26 cellular contexts compared by ENCODE assay signal in the genomic region with DNA sequence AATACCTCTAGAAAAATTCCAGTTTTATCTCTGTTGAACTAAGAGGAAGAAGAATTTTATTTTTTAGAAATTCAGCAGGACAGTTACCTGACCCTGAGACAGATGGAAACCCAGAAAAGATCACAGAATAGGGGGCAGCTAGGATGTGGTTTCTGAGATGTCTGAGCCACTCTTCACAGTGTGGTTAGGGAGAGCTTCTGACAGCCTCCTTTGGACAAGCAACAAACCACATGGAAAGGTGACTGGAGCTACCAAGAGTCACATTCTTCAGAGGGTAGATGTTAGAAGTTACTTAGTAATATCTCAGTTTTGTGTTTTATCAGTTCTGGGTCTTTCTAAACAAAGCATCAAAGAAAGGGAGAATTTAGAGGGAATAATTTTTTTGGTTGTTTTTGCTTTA.
DNase-seq lines count a peak whose midpoint lies in the region; ATAC-seq and FAIRE-seq lines count a peak whose summit lies in the region.
"Had no signal": no experiment of that assay in that cellular context is flagged by ENCODE, and none has a peak within 500 bp of the region (broad histone marks: within the 10 kb centered on the region; RNA-seq: fewer than 3 reads in every experiment).

No MANE protein-coding gene starts in this region.

- no peaks in the 10 kb centered on the region for H3K36me3 ChIP-seq in HAP-1 (replicated peaks)
- H3K36me3 ChIP-seq: lower lobe of right lung, neural progenitor cell, vagina had no signal

- H3K27ac Mint-ChIP-seq in stimulated activated memory B cell treated with anti-CD40 and anti-IgM and Interleukin-4, amounts not matched to agents 10 μg/mL and 1 μg/mL and 100 μg/mL, for 72 hours = no peak overlapping the region
- H3K27ac Mint-ChIP-seq: activated T-cell treated with anti-CD3 and anti-CD28 coated beads, Interleukin-2, amount 50 U/mL, for 24 hours; CD8-positive, alpha-beta memory T cell; neural progenitor cell had no signal

- DNase-seq in AG08396 (ENCODE audit: low spot score) (peak; percentile 7), ELR (ENCODE audit: low read depth) (peak; percentile 57), RCC 7860 (ENCODE audit: low spot score) (peak; percentile 66), iris pigment epithelial cell (ENCODE audit: low read depth) (peak; percentile 44), HAP-1 (ENCODE audit: low spot score in 2 of 2) (no peak), SKM-1 treated with dmso at 0.1 percent for 144 hours (lab: John Stamatoyannopoulos, UW; ENCODE audit: unreplicated experiment) (no peak)
- DNase-seq: activated CD8-positive, alpha-beta memory T cell treated with anti-CD3 and anti-CD28 coated beads for 24 hours; activated naive CD4-positive, alpha-beta T cell; activated T-cell treated with anti-CD3 and anti-CD28 coated beads, Interleukin-2, amount 50 U/mL, for 24 hours; anterior cingulate cortex; CD8-positive, alpha-beta memory T cell; DMS53; foreskin melanocyte; lower lobe of right lung; MM.1S; NCI-H69; T1000 had no signal

- no peak overlapping the region for H3K4me3 Mint-ChIP-seq in stimulated activated memory B cell treated with anti-CD40 and anti-IgM and Interleukin-4, amounts not matched to agents 10 μg/mL and 1 μg/mL and 100 μg/mL, for 72 hours
- H3K4me3 Mint-ChIP-seq: activated T-cell treated with anti-CD3 and anti-CD28 coated beads, Interleukin-2, amount 50 U/mL, for 24 hours; CD8-positive, alpha-beta memory T cell; central memory CD8-positive, alpha-beta T cell; neural progenitor cell had no signal

- in situ Hi-C loops in HAP-1 (cut with MboI; ENCODE audit: low sequenced_read_pairs) = no loop called here

- peaks cover 20% of the 10 kb centered on the region for H3K9me3 Mint-ChIP-seq in stimulated activated memory B cell treated with anti-CD40 and anti-IgM and Interleukin-4, amounts not matched to agents 10 μg/mL and 1 μg/mL and 100 μg/mL, for 72 hours

- H3K9me3 ChIP-seq in HAP-1 = no peaks in the 10 kb centered on the region; the same call in 1 of the 2 replicates

- H3K27me3 ChIP-seq in HAP-1 (ENCODE audit: low read depth) = no peaks in the 10 kb centered on the region; the same call in none of the 2 replicates
- H3K27me3 ChIP-seq: neural progenitor cell, vagina had no signal

- ATAC-seq in GM21381 (IDR thresholded peaks at IDR 0.05; ENCODE audit: unreplicated experiment) = no peak
- ATAC-seq in stimulated activated memory B cell treated with anti-CD40 and anti-IgM and Interleukin-4, amounts not matched to agents 10 μg/mL and 1 μg/mL and 100 μg/mL, for 72 hours = no peak
- ATAC-seq: activated CD4-positive, CD25-positive, alpha-beta regulatory T cell treated with anti-CD3 and anti-CD28 coated beads, Interleukin-2, amount 50 U/mL, for 24 hours; lower lobe of right lung; Right ventricle myocardium inferior had no signal

- peaks cover 10% of the 10 kb centered on the region for H3K27me3 Mint-ChIP-seq in stimulated activated memory B cell treated with anti-CD40 and anti-IgM and Interleukin-4, amounts not matched to agents 10 μg/mL and 1 μg/mL and 100 μg/mL, for 72 hours

- peak; percentile 90 for FAIRE-seq in RCC 7860 (lab: Jason Lieb, UNC)
- FAIRE-seq: GM12892, keratinocyte had no signal

- H3K36me3 Mint-ChIP-seq in stimulated activated memory B cell treated with anti-CD40 and anti-IgM and Interleukin-4, amounts not matched to agents 10 μg/mL and 1 μg/mL and 100 μg/mL, for 72 hours = peaks cover 11% of the 10 kb centered on the region
- H3K36me3 Mint-ChIP-seq: neural progenitor cell had no signal

- no peaks in the 10 kb centered on the region for H3K4me1 Mint-ChIP-seq in stimulated activated memory B cell treated with anti-CD40 and anti-IgM and Interleukin-4, amounts not matched to agents 10 μg/mL and 1 μg/mL and 100 μg/mL, for 72 hours
- H3K4me1 Mint-ChIP-seq: CD8-positive, alpha-beta memory T cell; central memory CD8-positive, alpha-beta T cell; neural progenitor cell had no signal

- H3K4me1 ChIP-seq in HAP-1 = no peaks in the 10 kb centered on the region
- H3K4me1 ChIP-seq: lower lobe of right lung, neural progenitor cell, vagina had no signal

- no peak overlapping the region for H3K4me3 ChIP-seq in HAP-1
- H3K4me3 ChIP-seq: lower lobe of right lung, neural progenitor cell, vagina had no signal

Comparison
In these comparisons a context has a peak if more than half of its experiments do, and no peak if none do; other contexts are left out.
1. DNase-seq: peak in AG08396 (single experiment), ELR (single experiment), RCC 7860 (single experiment) and iris pigment epithelial cell (single experiment); none in HAP-1 (0 of 2) and SKM-1 treated with dmso at 0.1 percent for 144 hours (single experiment).